Comparison of ENCODE assay signal across 9 cellular contexts in genomic region chr4:171846893-171847292, GRCh38. TPM values are rescaled to one million over a fixed set of nuclear protein-coding genes. Genes with fewer than 3 reads are reported as not detected.
"Had no signal": no experiment of that assay in that cellular context is flagged by ENCODE, and none has a peak within 500 bp of the region (broad histone marks: within the 10 kb centered on the region; RNA-seq: fewer than 3 reads in every experiment).

No MANE protein-coding gene starts in this region.

- H3K27me3 Mint-ChIP-seq: IgD-negative memory B cell had no signal

- DNase-seq: GOT3, KG1 had no signal

- H3K4me3 ChIP-seq: GM23248, HAP-1 had no signal

- H3K36me3 ChIP-seq: HAP-1 had no signal

- H3K9me3 Mint-ChIP-seq: HFFc6, IgD-negative memory B cell had no signal

- H3K27ac ChIP-seq: GM23248, HL-60 had no signal

- H3K36me3 Mint-ChIP-seq: IgD-negative memory B cell had no signal

- H2AFZ ChIP-seq: GM23248 had no signal

- H3K9me3 ChIP-seq: HAP-1 had no signal

- H3K27ac Mint-ChIP-seq: HFFc6 had no signal

- H3K4me1 ChIP-seq: HAP-1 had no signal

- H3K9ac ChIP-seq: GM23248 had no signal

- H3K4me3 Mint-ChIP-seq: HFFc6, IgD-negative memory B cell had no signal

RNA-seq across cellular contexts. Expression of gene GALNTL6, which starts 33.7 kb away (rescaled TPM):
- total RNA-seq: GM23248, H4, HT1080 had no signal
- polyA plus RNA-seq: GM23248 had no signal
